8 cellular contexts compared by ENCODE assay signal in genomic region chr3:48467110-48467454, GRCh38. TPM values are rescaled to one million over a fixed set of nuclear protein-coding genes. Genes with fewer than 3 reads are reported as not detected.
DNase-seq lines count a peak whose midpoint lies in the region; ATAC-seq and TF ChIP-seq lines count a peak whose summit lies in the region.

No MANE protein-coding gene starts in this region.

- H3K4me3 ChIP-seq in ascending aorta: peak overlapping the region; percentile 60 to 71
- H3K4me3 ChIP-seq in mesodermal cell (ENCODE audit: extremely low read depth, insufficient read depth, low read length, poor library complexity, severe bottlenecking): no peak overlapping the region

- H3K4me1 Mint-ChIP-seq in activated naive CD4-positive, alpha-beta T cell treated with anti-CD3 and anti-CD28 coated beads, Interleukin-2, amount 10 ng/mL, durations not matched to agents 7 days and 5 days: peaks cover 58% of the 10 kb centered on the region
- peaks cover 18% of the 10 kb centered on the region for H3K4me1 Mint-ChIP-seq in type B pancreatic cell (ENCODE audit: unreplicated experiment)

- no peak for DNase-seq in activated naive CD4-positive, alpha-beta T cell treated with anti-CD3 and anti-CD28 coated beads, Interleukin-2, amount 10 ng/mL, durations not matched to agents 7 days and 5 days
- no peak for DNase-seq in activated naive CD4-positive, alpha-beta T cell treated with Interleukin-2 at 50 U/mL for 16 hours
- DNase-seq in ascending aorta (ENCODE audit: low spot score in 2 of 2) (no peak), type B pancreatic cell (ENCODE audit: extremely low spot score, unreplicated experiment) (no peak), NCI-H2107 treated with DMSO at 0.1 percent for 48 hours (lab: John Stamatoyannopoulos, UW; ENCODE audit: unreplicated experiment) (no peak)
- no peak for DNase-seq in stimulated activated CD4-positive, alpha-beta T cell treated with anti-CD3 and anti-CD28 coated beads, Interleukin-4, amount 100 ng/mL, for 4 hours

- CTCF ChIA-PET in activated naive CD4-positive, alpha-beta T cell treated with anti-CD3 and anti-CD28 coated beads, Interleukin-2, amount 10 ng/mL, durations not matched to agents 7 days and 5 days (lab: Charles Lee): interaction anchor here (1.3 to 3.6 kb wide), 5 partner anchors 10 to 82 kb away, joined by 3 to 25 read pairs (median 6); no protein-coding TSS in a partner anchor

- peak overlapping the region; percentile 91 for H3K27ac Mint-ChIP-seq in activated naive CD4-positive, alpha-beta T cell treated with anti-CD3 and anti-CD28 coated beads, Interleukin-2, amount 10 ng/mL, durations not matched to agents 7 days and 5 days
- peak overlapping the region; percentile 100 for H3K27ac Mint-ChIP-seq in type B pancreatic cell

- no peaks in the 10 kb centered on the region for H3K27me3 Mint-ChIP-seq in activated naive CD4-positive, alpha-beta T cell treated with anti-CD3 and anti-CD28 coated beads, Interleukin-2, amount 10 ng/mL, durations not matched to agents 7 days and 5 days
- no peaks in the 10 kb centered on the region for H3K27me3 Mint-ChIP-seq in type B pancreatic cell

- peaks cover 38% of the 10 kb centered on the region for H3K36me3 Mint-ChIP-seq in activated naive CD4-positive, alpha-beta T cell treated with anti-CD3 and anti-CD28 coated beads, Interleukin-2, amount 10 ng/mL, durations not matched to agents 7 days and 5 days
- peaks cover 5% of the 10 kb centered on the region for H3K36me3 Mint-ChIP-seq in type B pancreatic cell

- peak overlapping the region; percentile 93 for H3K4me3 Mint-ChIP-seq in activated naive CD4-positive, alpha-beta T cell treated with anti-CD3 and anti-CD28 coated beads, Interleukin-2, amount 10 ng/mL, durations not matched to agents 7 days and 5 days
- H3K4me3 Mint-ChIP-seq in type B pancreatic cell: peak overlapping the region; percentile 58

- H3K9me3 ChIP-seq in ascending aorta: no peaks in the 10 kb centered on the region
- no peaks in the 10 kb centered on the region for H3K9me3 ChIP-seq in mesodermal cell (ENCODE audit: control insufficient read depth, low read length)

- H3K9me3 Mint-ChIP-seq in activated naive CD4-positive, alpha-beta T cell treated with anti-CD3 and anti-CD28 coated beads, Interleukin-2, amount 10 ng/mL, durations not matched to agents 7 days and 5 days: no peaks in the 10 kb centered on the region
- no peaks in the 10 kb centered on the region for H3K9me3 Mint-ChIP-seq in type B pancreatic cell

- H3K4me1 ChIP-seq in ascending aorta: peaks cover 16 to 51% of the 10 kb centered on the region in 2 donors
- peaks cover 27% of the 10 kb centered on the region for H3K4me1 ChIP-seq in mesodermal cell (ENCODE audit: control insufficient read depth, insufficient read depth, low read length, poor library complexity, severe bottlenecking)

- peak overlapping the region; percentile 96 to 98 for H3K27ac ChIP-seq in ascending aorta
- H3K27ac ChIP-seq in mesodermal cell (ENCODE audit: low read depth, low read length, severe bottlenecking): peak overlapping the region; percentile 100

- no peak for ATAC-seq in HG02759 (IDR thresholded peaks at IDR 0.05; ENCODE audit: unreplicated experiment)

- H3K36me3 ChIP-seq in ascending aorta: peaks cover 12 to 26% of the 10 kb centered on the region in 2 donors
- peaks cover 61% of the 10 kb centered on the region for H3K36me3 ChIP-seq in mesodermal cell (ENCODE audit: control insufficient read depth, insufficient read depth, low read length)

- TF ChIP-seq CTCF in ascending aorta (IDR thresholded peaks at IDR 0.05): no peak
- TF ChIP-seq CTCF in type B pancreatic cell (conservative IDR thresholded peaks at IDR 0.05): no peak

- no peaks in the 10 kb centered on the region for H3K27me3 ChIP-seq in ascending aorta

- intact Hi-C loops in ascending aorta (cut with DNase I): no loop called here

- WGBS in mesodermal cell (ENCODE audit: insufficient coverage in 2 of 2), 2 experiments: 93 to 99% methylated on average over 6 to 9 of the region's 9 CpGs

RNA-seq across cellular contexts. Expression of gene ATRIP, which starts 20.5 kb away (rescaled TPM):
- 9.0 TPM for total RNA-seq in ascending aorta
- 13.1 TPM for polyA plus RNA-seq in mesodermal cell (2013, experiment 1 of 2)
- polyA plus RNA-seq in mesodermal cell (2013, experiment 2 of 2): 10.5 TPM
- total RNA-seq in type B pancreatic cell (ENCODE audit: low replicate concordance): 9.3 and 16.0 TPM in 2 replicates

RNA-seq across cellular contexts. Expression of gene TMA7, which starts 27.0 kb away (rescaled TPM):
- total RNA-seq in ascending aorta (142 TPM), type B pancreatic cell (ENCODE audit: low replicate concordance) (268 and 281 TPM in 2 replicates)
- 468 TPM for polyA plus RNA-seq in mesodermal cell (2013, experiment 1 of 2)
- polyA plus RNA-seq in mesodermal cell (2013, experiment 2 of 2): 482 TPM

RNA-seq across cellular contexts. Expression of gene CCDC51, which starts 27.2 kb away (rescaled TPM):
- total RNA-seq in ascending aorta: 19.3 TPM
- 16.5 TPM for polyA plus RNA-seq in mesodermal cell (2013, experiment 1 of 2)
- 14.6 TPM for polyA plus RNA-seq in mesodermal cell (2013, experiment 2 of 2)
- total RNA-seq in type B pancreatic cell (ENCODE audit: low replicate concordance): 15.0 and 25.7 TPM in 2 replicates

RNA-seq across cellular contexts. Expression of gene SHISA5, which starts 36.9 kb away (rescaled TPM):
- 218 TPM for total RNA-seq in ascending aorta
- polyA plus RNA-seq in mesodermal cell (2013, experiment 1 of 2): 233 TPM
- polyA plus RNA-seq in mesodermal cell (2013, experiment 2 of 2): 178 TPM
- total RNA-seq in type B pancreatic cell (ENCODE audit: low replicate concordance): 162 and 193 TPM in 2 replicates

RNA-seq across cellular contexts. Expression of gene PLXNB1, which starts 37.2 kb away (rescaled TPM):
- 160 TPM for total RNA-seq in ascending aorta
- polyA plus RNA-seq in mesodermal cell (2013, experiment 1 of 2): 57.1 TPM
- 47.5 TPM for polyA plus RNA-seq in mesodermal cell (2013, experiment 2 of 2)
- total RNA-seq in type B pancreatic cell (ENCODE audit: low replicate concordance): 212 and 367 TPM in 2 replicates
